ENCODE assay signal across 1 cellular context in genomic region chr2:196409376-196409775, GRCh38.
TF ChIP-seq lines count a peak whose summit lies in the region.

No MANE protein-coding gene starts in this region.

TF ChIP-seq in WTC11, 78 proteins besides CTCF, POLR2A, EP300 and RAD21 (continued from another document):
- TF ChIP-seq, protein P1, sequence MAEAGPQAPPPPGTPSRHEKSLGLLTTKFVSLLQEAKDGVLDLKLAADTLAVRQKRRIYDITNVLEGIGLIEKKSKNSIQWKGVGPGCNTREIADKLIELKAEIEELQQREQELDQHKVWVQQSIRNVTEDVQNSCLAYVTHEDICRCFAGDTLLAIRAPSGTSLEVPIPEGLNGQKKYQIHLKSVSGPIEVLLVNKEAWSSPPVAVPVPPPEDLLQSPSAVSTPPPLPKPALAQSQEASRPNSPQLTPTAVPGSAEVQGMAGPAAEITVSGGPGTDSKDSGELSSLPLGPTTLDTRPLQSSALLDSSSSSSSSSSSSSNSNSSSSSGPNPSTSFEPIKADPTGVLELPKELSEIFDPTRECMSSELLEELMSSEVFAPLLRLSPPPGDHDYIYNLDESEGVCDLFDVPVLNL (CRISPR knock-in tag; IDR thresholded peaks at IDR 0.05; ENCODE audit: borderline replicate concordance, low read depth) = no peak
- no peak for TF ChIP-seq ZNF396 (CRISPR knock-in tag; IDR thresholded peaks at IDR 0.05; ENCODE audit: borderline replicate concordance)
- TF ChIP-seq ZNF121 (CRISPR knock-in tag; IDR thresholded peaks at IDR 0.05) = no peak
- no peak for TF ChIP-seq HMGA2 (CRISPR knock-in tag; IDR thresholded peaks at IDR 0.05)
- TF ChIP-seq ESRRA (CRISPR knock-in tag; IDR thresholded peaks at IDR 0.05; ENCODE audit: borderline replicate concordance) = no peak
